Comparison of ENCODE assay signal across 37 cellular contexts in genomic region chr13:71602327-71602726, GRCh38.
DNase-seq lines count a peak whose midpoint lies in the region; FAIRE-seq and TF ChIP-seq lines count a peak whose summit lies in the region.
"Had no signal": no experiment of that assay in that cellular context is flagged by ENCODE, and none has a peak within 500 bp of the region (broad histone marks: within the 10 kb centered on the region; RNA-seq: fewer than 3 reads in every experiment).

No MANE protein-coding gene starts in this region.

- peak; percentile 55 for FAIRE-seq in endometrium (lab: Jason Lieb, UNC)
- FAIRE-seq: GM12878, GM19239, urothelium cell line had no signal

- H3K9me3 ChIP-seq in left ventricle myocardium inferior (replicated peaks): no peaks in the 10 kb centered on the region
- H3K9me3 ChIP-seq: ascending aorta, esophagus muscularis mucosa, heart right ventricle, MG63, neutrophil, prostate gland had no signal

- H3K36me3 ChIP-seq in left ventricle myocardium inferior: no peaks in the 10 kb centered on the region
- H3K36me3 ChIP-seq: ascending aorta, cardiac muscle cell, esophagus muscularis mucosa, heart right ventricle, MG63, neutrophil, prostate gland had no signal

- no peaks in the 10 kb centered on the region for H3K27me3 ChIP-seq in left ventricle myocardium inferior (ENCODE audit: low read depth)
- H3K27me3 ChIP-seq: ascending aorta, cardiac muscle cell, esophagus muscularis mucosa, heart right ventricle, MG63, neutrophil had no signal

- H3K4me1 ChIP-seq in left ventricle myocardium inferior: no peaks in the 10 kb centered on the region
- H3K4me1 ChIP-seq: ascending aorta, esophagus muscularis mucosa, heart right ventricle, prostate gland had no signal

- H3K4me3 ChIP-seq in left ventricle myocardium inferior: no peak overlapping the region
- H3K4me3 ChIP-seq: ascending aorta, cardiac muscle cell, coronary artery, esophagus muscularis mucosa, GM12878, GM23248, heart right ventricle, lung, MG63, PC-9, prostate gland had no signal

- H3K27ac ChIP-seq in left ventricle myocardium inferior (replicated peaks): no peak overlapping the region
- H3K27ac ChIP-seq: ascending aorta, cardiac muscle cell, coronary artery, esophagus muscularis mucosa, GM23248, heart right ventricle, KMS-11, neutrophil, PC-9, prostate gland had no signal

- no peak for TF ChIP-seq CTCF in left ventricle myocardium inferior (IDR thresholded peaks at IDR 0.05; ENCODE audit: borderline replicate concordance)

- intact Hi-C loops in left ventricle myocardium inferior (cut with micrococcal nuclease): no loop called here

- DNase-seq in NCI-H1092 treated with DMSO at 0.1 percent for 48 hours (lab: John Stamatoyannopoulos, UW) (peak; percentile 80), NCI-H1694 treated with DMSO at 0.1 percent for 48 hours (lab: John Stamatoyannopoulos, UW) (peak; percentile 97), NCI-H748 (lab: John Stamatoyannopoulos, UW; ENCODE audit: unreplicated experiment) (peak; percentile 91), dedifferentiated amniotic fluid mesenchymal stem cell (ENCODE audit: extremely low spot score) (no peak), left ventricle myocardium inferior (no peak)
- no peak for DNase-seq in activated CD4-positive, CD25-positive, alpha-beta regulatory T cell treated with anti-CD3 and anti-CD28 coated beads, Interleukin-2, amount 50 U/mL, for 72 hours
- DNase-seq: ACHN; activated CD4-positive, alpha-beta T cell treated with anti-CD3 and anti-CD28 coated beads for 36 hours; activated gamma-delta T cell; activated naive CD8-positive, alpha-beta T cell treated with anti-CD3 and anti-CD28 coated beads for 36 hours; activated T-cell treated with anti-CD3 and anti-CD28 coated beads for 4 hours; CD4-positive, alpha-beta memory T cell; effector memory CD8-positive, alpha-beta T cell; foreskin fibroblast; GM23248; heart right ventricle; kidney glomerular epithelial cell; MG63; naive thymus-derived CD4-positive, alpha-beta T cell; NCI-H2029; NCI-H446 treated with DMSO at 0.1 percent for 48 hours; PC-9; stimulated activated CD4-positive, alpha-beta T cell treated with anti-CD3 and anti-CD28 coated beads, Interleukin-2, amount 100 ng/mL, for 48 hours; stimulated activated naive CD8-positive, alpha-beta T cell treated with anti-CD3 and anti-CD28 coated beads, Interleukin-15, amount 100 ng/mL, for 72 hours; T-helper 9 cell had no signal

Comparison
In these comparisons a context has a peak if more than half of its experiments do, and no peak if none do; other contexts are left out.
1. DNase-seq: peak in NCI-H1092 treated with DMSO at 0.1 percent for 48 hours (single experiment), NCI-H1694 treated with DMSO at 0.1 percent for 48 hours (single experiment) and NCI-H748 (single experiment); none in activated CD4-positive, CD25-positive, alpha-beta regulatory T cell treated with anti-CD3 and anti-CD28 coated beads, Interleukin-2, amount 50 U/mL, for 72 hours (single experiment), dedifferentiated amniotic fluid mesenchymal stem cell (single experiment) and left ventricle myocardium inferior (single experiment).